9 cellular contexts compared by ENCODE assay signal in the genomic region with DNA sequence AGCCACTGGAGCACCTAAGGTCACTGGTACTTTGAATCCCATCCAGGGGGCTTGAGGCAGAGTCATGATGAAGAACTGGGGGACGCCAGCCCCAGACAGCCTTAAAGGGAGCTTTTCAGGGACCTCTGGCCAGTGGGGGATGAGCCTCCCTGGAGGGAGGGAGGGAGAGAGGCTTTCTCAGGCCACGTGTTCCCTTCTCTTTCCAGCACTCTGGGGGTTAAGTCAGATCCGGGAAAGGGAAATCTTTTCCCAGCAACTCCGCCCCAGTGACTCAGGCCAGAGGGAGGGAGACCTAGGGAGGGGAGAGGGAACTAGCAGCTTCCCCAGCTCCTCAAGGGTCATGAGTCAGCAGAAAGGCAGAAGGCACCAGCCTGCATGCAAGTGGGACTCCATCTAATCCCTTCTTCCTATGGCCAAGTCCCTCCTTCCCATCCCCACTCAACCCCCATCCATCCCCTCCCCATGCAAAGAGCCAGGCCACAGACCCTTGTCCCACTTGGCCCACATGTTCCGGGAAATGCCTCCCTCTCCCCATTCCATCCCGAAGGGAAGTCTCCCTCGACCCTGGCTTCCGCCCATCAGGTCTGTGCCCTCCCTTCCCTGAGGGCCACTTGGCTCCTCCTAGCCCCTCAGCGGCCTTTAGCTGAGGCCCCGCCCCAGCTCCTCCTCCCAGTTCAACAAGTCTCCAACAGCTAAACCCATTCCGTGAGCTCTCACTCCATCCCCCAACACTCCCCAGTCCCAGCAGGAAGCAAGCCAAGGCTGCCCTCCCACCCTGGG. TPM values are rescaled to one million over a fixed set of nuclear protein-coding genes. Genes with fewer than 3 reads are reported as not detected.
DNase-seq lines count a peak whose midpoint lies in the region; ATAC-seq and TF ChIP-seq lines count a peak whose summit lies in the region.
"Had no signal": no experiment of that assay in that cellular context is flagged by ENCODE, and none has a peak within 500 bp of the region (broad histone marks: within the 10 kb centered on the region; RNA-seq: fewer than 3 reads in every experiment).

No MANE protein-coding gene starts in this region.

- H3K9ac ChIP-seq in DND-41 (ENCODE audit: low read depth, low read length) (peak overlapping the region; percentile 83), neuronal stem cell (ENCODE audit: low read depth, low read length, poor library complexity) (peak overlapping the region; percentile 32)

- peak; percentile 15 to 69 for TF ChIP-seq POLR2A in Peyer's patch (IDR thresholded peaks at IDR 0.05)
- peak in 2 of 4 donors; percentile 4 to 71 for TF ChIP-seq POLR2A in upper lobe of left lung (IDR thresholded peaks at IDR 0.05)

- H3K18ac ChIP-seq in neuronal stem cell (ENCODE audit: low read length), result peak overlapping the region; percentile 94

- TF ChIP-seq CTCF in DND-41 (IDR thresholded peaks at IDR 0.05; ENCODE audit: borderline replicate concordance, extremely low read depth, low read length, poor library complexity, severe bottlenecking) (no peak), Peyer's patch (IDR thresholded peaks at IDR 0.05) (no peak), upper lobe of left lung (IDR thresholded peaks at IDR 0.05) (no peak)

- no peak overlapping the region for H3K4ac ChIP-seq in neuronal stem cell (ENCODE audit: low read length)

- peaks cover 46% of the 10 kb centered on the region for H3K4me1 Mint-ChIP-seq in activated naive CD8-positive, alpha-beta T cell treated with anti-CD3 and anti-CD28 coated beads, Interleukin-2, amount 10 ng/mL, durations not matched to agents 7 days and 5 days

- peak overlapping the region; percentile 21 for H3K23ac ChIP-seq in neuronal stem cell (ENCODE audit: low read depth, low read length, poor library complexity)

- no peak overlapping the region for H3K4me3 Mint-ChIP-seq in activated naive CD8-positive, alpha-beta T cell treated with anti-CD3 and anti-CD28 coated beads, Interleukin-2, amount 10 ng/mL, durations not matched to agents 7 days and 5 days
- H3K4me3 Mint-ChIP-seq: dendritic cell treated with granulocyte-macrophage colony-stimulating factor and Interleukin-4, amounts not matched to agents 40 ng/mL and 50 ng/mL, for 4 days had no signal

- H3K27ac Mint-ChIP-seq in activated naive CD8-positive, alpha-beta T cell treated with anti-CD3 and anti-CD28 coated beads, Interleukin-2, amount 10 ng/mL, durations not matched to agents 7 days and 5 days, result no peak overlapping the region
- H3K27ac Mint-ChIP-seq: dendritic cell treated with granulocyte-macrophage colony-stimulating factor and Interleukin-4, amounts not matched to agents 40 ng/mL and 50 ng/mL, for 4 days had no signal

- H3K4me3 ChIP-seq in DND-41 (ENCODE audit: low read depth in 1 of 2, low read length in 2 of 2) (peak overlapping the region; percentile 8 to 72; a peak in 3 of 4 replicates), Peyer's patch (peak overlapping the region; percentile 14 to 97 (median 57)), neuronal stem cell (ENCODE audit: low read length in 2 of 2) (peak overlapping the region; percentile 24 to 52), upper lobe of left lung (peak overlapping the region; percentile 32 to 93 (median 72))

- H2BK12ac ChIP-seq in neuronal stem cell (ENCODE audit: low read length), result peak overlapping the region; percentile 80

- H2AFZ ChIP-seq in DND-41 (ENCODE audit: low read depth, low read length) (peak overlapping the region; percentile 56), neuronal stem cell (ENCODE audit: low read length) (peak overlapping the region; percentile 65)

- H2AK5ac ChIP-seq in neuronal stem cell (ENCODE audit: low read depth, low read length), result peak overlapping the region; percentile 84

- H2BK5ac ChIP-seq in neuronal stem cell (ENCODE audit: low read length), result peak overlapping the region; percentile 94

- H3K36me3 ChIP-seq in DND-41 (ENCODE audit: insufficient read depth, low read length) (peaks cover 54% of the 10 kb centered on the region), Peyer's patch (peaks cover 0 to 36% (median 0%) of the 10 kb centered on the region in 3 donors), neuronal stem cell (replicated peaks in 1 of 2; ENCODE audit: control insufficient read depth in 2 of 2, insufficient read depth in 2 of 2, low read length in 2 of 2) (peaks cover 20 to 62% of the 10 kb centered on the region in 2 donors), upper lobe of left lung (peaks cover 14 to 38% (median 30%) of the 10 kb centered on the region in 4 donors)

- H2BK15ac ChIP-seq in neuronal stem cell (ENCODE audit: low read length), result peak overlapping the region; percentile 88

- no peak overlapping the region for H4K91ac ChIP-seq in neuronal stem cell (ENCODE audit: low read depth, low read length, poor library complexity)

- peak; percentile 98 to 99 (median 99) for TF ChIP-seq EP300 in upper lobe of left lung (IDR thresholded peaks at IDR 0.05)

- H3K9me3 ChIP-seq in DND-41 (ENCODE audit: insufficient read depth, low read length, severe bottlenecking) (no peaks in the 10 kb centered on the region), Peyer's patch (no peaks in the 10 kb centered on the region), neuronal stem cell (replicated peaks in 1 of 2; ENCODE audit: control insufficient read depth in 2 of 2, insufficient read depth in 1 of 2, low read depth in 1 of 2, low read length in 2 of 2) (no peaks in the 10 kb centered on the region), upper lobe of left lung (no peaks in the 10 kb centered on the region)

- H3K4me1 ChIP-seq in DND-41 (ENCODE audit: insufficient read depth, low read length) (peaks cover 60% of the 10 kb centered on the region), Peyer's patch (peaks cover 0 to 68% (median 30%) of the 10 kb centered on the region in 4 donors), neuronal stem cell (ENCODE audit: control insufficient read depth in 2 of 2, insufficient read depth in 1 of 2, low read depth in 1 of 2, low read length in 2 of 2) (peaks cover 47 to 56% of the 10 kb centered on the region in 2 donors), upper lobe of left lung (peaks cover 64 to 81% (median 74%) of the 10 kb centered on the region in 4 donors)

- peaks cover 20% of the 10 kb centered on the region for H3K79me1 ChIP-seq in neuronal stem cell (ENCODE audit: low read depth, low read length)

- peaks cover 18% of the 10 kb centered on the region for H3K36me3 Mint-ChIP-seq in activated naive CD8-positive, alpha-beta T cell treated with anti-CD3 and anti-CD28 coated beads, Interleukin-2, amount 10 ng/mL, durations not matched to agents 7 days and 5 days

- H2BK120ac ChIP-seq in neuronal stem cell (ENCODE audit: low read depth, low read length), result no peak overlapping the region

- H3K27me3 ChIP-seq in DND-41 (ENCODE audit: insufficient read depth, low read length, poor library complexity) (no peaks in the 10 kb centered on the region), Peyer's patch (no peaks in the 10 kb centered on the region), neuronal stem cell (ENCODE audit: control insufficient read depth in 3 of 3, insufficient read depth in 3 of 3, low read depth in 1 of 3, low read length in 3 of 3) (no peaks in the 10 kb centered on the region), upper lobe of left lung (no peaks in the 10 kb centered on the region)

- POLR2A ChIA-PET in activated naive CD8-positive, alpha-beta T cell treated with anti-CD3 and anti-CD28 coated beads, Interleukin-2, amount 10 ng/mL, durations not matched to agents 7 days and 5 days (lab: Charles Lee), result interaction anchor here (0.9 to 10.8 kb wide), 19 partner anchors 9 to 388 kb away, joined by 3 to 122 read pairs (median 9); partner anchors contain the start of genes COPS7A, GAPDH, TAPBPL and VAMP1

- no CpG with 5 or more reads among the region's 11 CpGs for WGBS in neuronal stem cell (ENCODE audit: extremely low coverage in 2 of 2, insufficient read length in 2 of 2, insufficient replicate concordance in 1 of 2), 2 donors
- 0% methylated on average over 7 to 11 of the region's 11 CpGs for WGBS in upper lobe of left lung, 2 donors

- H4K8ac ChIP-seq in neuronal stem cell (ENCODE audit: low read depth, low read length), result peak overlapping the region; percentile 19

- H3K4me2 ChIP-seq in DND-41 (ENCODE audit: insufficient read depth, low read length), result peak overlapping the region; percentile 88
- peak overlapping the region; percentile 46 for H3K4me2 ChIP-seq in neuronal stem cell (ENCODE audit: insufficient read depth, low read length, poor library complexity, severe bottlenecking)

- peak overlapping the region; percentile 98 for H3K27ac ChIP-seq in DND-41 (ENCODE audit: low read length)
- H3K27ac ChIP-seq in Peyer's patch, result peak overlapping the region; percentile 84 to 100 (median 97)
- H3K27ac ChIP-seq in neuronal stem cell (replicated peaks; ENCODE audit: low read length), result peak overlapping the region; percentile 95
- peak overlapping the region; percentile 94 to 100 (median 98) for H3K27ac ChIP-seq in upper lobe of left lung

- DNase-seq in DND-41 (peak; percentile 86), HT-29 (ENCODE audit: low spot score) (peak; percentile 99), Peyer's patch (peak; percentile 59 to 93 (median 93)), glomerular endothelial cell (ENCODE audit: extremely low read depth, low read depth, low spot score) (peak; percentile 95), neuronal stem cell (ENCODE audit: low spot score) (peak; percentile 89), upper lobe of left lung (peak; percentile 81 to 97)
- DNase-seq in activated naive CD8-positive, alpha-beta T cell treated with anti-CD3 and anti-CD28 coated beads, Interleukin-2, amount 10 ng/mL, durations not matched to agents 7 days and 5 days, result peak; percentile 77

- ATAC-seq in DND-41 (ENCODE audit: insufficient read depth, low read depth) (peak; percentile 61), upper lobe of left lung (ENCODE audit: low FRiP score in 2 of 2) (peak; percentile 91 to 92), HG03159 (IDR thresholded peaks at IDR 0.05; ENCODE audit: unreplicated experiment) (no peak)
- ATAC-seq in activated naive CD8-positive, alpha-beta T cell treated with anti-CD3 and anti-CD28 coated beads, Interleukin-2, amount 10 ng/mL, durations not matched to agents 7 days and 5 days (ENCODE audit: low read depth), result peak; percentile 49

- H3K9me3 Mint-ChIP-seq in activated naive CD8-positive, alpha-beta T cell treated with anti-CD3 and anti-CD28 coated beads, Interleukin-2, amount 10 ng/mL, durations not matched to agents 7 days and 5 days, result no peaks in the 10 kb centered on the region
- H3K9me3 Mint-ChIP-seq: dendritic cell treated with granulocyte-macrophage colony-stimulating factor and Interleukin-4, amounts not matched to agents 40 ng/mL and 50 ng/mL, for 4 days had no signal

- H3K27me3 Mint-ChIP-seq in activated naive CD8-positive, alpha-beta T cell treated with anti-CD3 and anti-CD28 coated beads, Interleukin-2, amount 10 ng/mL, durations not matched to agents 7 days and 5 days, result no peaks in the 10 kb centered on the region
- H3K27me3 Mint-ChIP-seq: dendritic cell treated with granulocyte-macrophage colony-stimulating factor and Interleukin-4, amounts not matched to agents 40 ng/mL and 50 ng/mL, for 4 days had no signal

- H3K79me2 ChIP-seq in DND-41 (ENCODE audit: insufficient read depth, low read length), result peaks cover 79% of the 10 kb centered on the region

- H4K20me1 ChIP-seq in DND-41 (ENCODE audit: insufficient read depth, low read length), result peaks cover 37% of the 10 kb centered on the region

- no peak overlapping the region for H3K14ac ChIP-seq in neuronal stem cell (ENCODE audit: low read length)

RNA-seq across cellular contexts. Expression of gene TNFRSF1A, which starts 5.6 kb away (rescaled TPM):
- total RNA-seq in HT-29 (2014; rRNA removed; shearing (Covaris generic)), result 91.9 and 94.5 TPM in 2 replicates
- total RNA-seq in Peyer's patch (100 to 1,000 TPM in 3 of 4 donors, 10 to 100 TPM in 1; 90.8 to 547 (median 393) TPM), glomerular endothelial cell (204 and 214 TPM in 2 replicates), upper lobe of left lung (100 to 1,000 TPM; 140 to 425 (median 202) TPM)
- total RNA-seq in activated naive CD8-positive, alpha-beta T cell treated with anti-CD3 and anti-CD28 coated beads, Interleukin-2, amount 10 ng/mL, durations not matched to agents 7 days and 5 days, result 10 to 100 TPM; 82.9 to 87.1 TPM
- 35.2 TPM for polyA plus RNA-seq in neuronal stem cell (2013, experiment 1 of 2)
- polyA plus RNA-seq in neuronal stem cell (2013, experiment 2 of 2), result 34.5 TPM

RNA-seq across cellular contexts. Expression of gene PLEKHG6, which starts 25.8 kb away (rescaled TPM):
- total RNA-seq in HT-29 (2014; rRNA removed; shearing (Covaris generic)), result 90.1 and 94.8 TPM in 2 replicates
- total RNA-seq in Peyer's patch (100 to 1,000 TPM; 145 to 543 (median 176) TPM), glomerular endothelial cell (not detected in 2 replicates), upper lobe of left lung (1 to 10 TPM in 5 of 6 donors, not detected in 1; 1.1 to 4.8 (median 2.1) TPM)
- total RNA-seq in activated naive CD8-positive, alpha-beta T cell treated with anti-CD3 and anti-CD28 coated beads, Interleukin-2, amount 10 ng/mL, durations not matched to agents 7 days and 5 days, result not detected
- 1.2 TPM for polyA plus RNA-seq in neuronal stem cell (2013, experiment 1 of 2)
- polyA plus RNA-seq in neuronal stem cell (2013, experiment 2 of 2), result 1.3 TPM

RNA-seq across cellular contexts. Expression of gene SCNN1A, which starts 39.1 kb away (rescaled TPM):
- total RNA-seq in HT-29 (2014; rRNA removed; shearing (Covaris generic)), result 161 and 221 TPM in 2 replicates
- total RNA-seq in Peyer's patch (100 to 1,000 TPM in 3 of 4 donors, 10 to 100 TPM in 1; 93.3 to 275 (median 143) TPM), glomerular endothelial cell (0.24 TPM in 1 of 2 replicates, not detected in the other), upper lobe of left lung (100 to 1,000 TPM; 153 to 594 (median 346) TPM)
- 1 to 10 TPM in 1 of 2 experiments, under 1 TPM in 1; 0.43 to 1.1 TPM for total RNA-seq in activated naive CD8-positive, alpha-beta T cell treated with anti-CD3 and anti-CD28 coated beads, Interleukin-2, amount 10 ng/mL, durations not matched to agents 7 days and 5 days
- 0.40 TPM for polyA plus RNA-seq in neuronal stem cell (2013, experiment 1 of 2)
- polyA plus RNA-seq in neuronal stem cell (2013, experiment 2 of 2), result 0.68 TPM

RNA-seq across cellular contexts. Expression of gene LTBR, which starts 47.7 kb away (rescaled TPM):
- total RNA-seq in HT-29 (2014; rRNA removed; shearing (Covaris generic)), result 176 and 234 TPM in 2 replicates
- total RNA-seq in Peyer's patch (100 to 1,000 TPM; 113 to 313 (median 294) TPM), glomerular endothelial cell (177 and 186 TPM in 2 replicates), upper lobe of left lung (100 to 1,000 TPM in 5 of 6 donors, 10 to 100 TPM in 1; 84.9 to 207 (median 150) TPM)
- 1 to 10 TPM in 1 of 2 experiments, under 1 TPM in 1; 0.61 to 1.4 TPM for total RNA-seq in activated naive CD8-positive, alpha-beta T cell treated with anti-CD3 and anti-CD28 coated beads, Interleukin-2, amount 10 ng/mL, durations not matched to agents 7 days and 5 days
- polyA plus RNA-seq in neuronal stem cell (2013, experiment 1 of 2), result 2.3 TPM
- polyA plus RNA-seq in neuronal stem cell (2013, experiment 2 of 2), result 2.3 TPM

Comparison
In these comparisons a context has a peak if more than half of its experiments do, and no peak if none do; other contexts are left out.
1. RNA of gene PLEKHG6, which starts 25.8 kb away (total RNA-seq): 145 to 543 TPM in Peyer's patch and 90.1 to 94.8 TPM in HT-29; 1.1 to 4.8 TPM in upper lobe of left lung, not detected in activated naive CD8-positive, alpha-beta T cell treated with anti-CD3 and anti-CD28 coated beads, Interleukin-2, amount 10 ng/mL, durations not matched to agents 7 days and 5 days and not detected in glomerular endothelial cell; every median in the first group is over 10 times any median in the second.
2. RNA of gene SCNN1A, which starts 39.1 kb away (total RNA-seq): 153 to 594 TPM in upper lobe of left lung, 161 to 221 TPM in HT-29 and 93.3 to 275 TPM in Peyer's patch; 0.43 to 1.1 TPM in activated naive CD8-positive, alpha-beta T cell treated with anti-CD3 and anti-CD28 coated beads, Interleukin-2, amount 10 ng/mL, durations not matched to agents 7 days and 5 days and 0.24 TPM in glomerular endothelial cell; every median in the first group is over 10 times any median in the second.
3. Peak in every context shown above with its lines, with median percentiles within 50 percentile points of each other: DNase-seq, H3K27ac ChIP-seq and H3K4me3 ChIP-seq.